ENCODE assay signal across 2 cellular contexts in the genomic region with DNA sequence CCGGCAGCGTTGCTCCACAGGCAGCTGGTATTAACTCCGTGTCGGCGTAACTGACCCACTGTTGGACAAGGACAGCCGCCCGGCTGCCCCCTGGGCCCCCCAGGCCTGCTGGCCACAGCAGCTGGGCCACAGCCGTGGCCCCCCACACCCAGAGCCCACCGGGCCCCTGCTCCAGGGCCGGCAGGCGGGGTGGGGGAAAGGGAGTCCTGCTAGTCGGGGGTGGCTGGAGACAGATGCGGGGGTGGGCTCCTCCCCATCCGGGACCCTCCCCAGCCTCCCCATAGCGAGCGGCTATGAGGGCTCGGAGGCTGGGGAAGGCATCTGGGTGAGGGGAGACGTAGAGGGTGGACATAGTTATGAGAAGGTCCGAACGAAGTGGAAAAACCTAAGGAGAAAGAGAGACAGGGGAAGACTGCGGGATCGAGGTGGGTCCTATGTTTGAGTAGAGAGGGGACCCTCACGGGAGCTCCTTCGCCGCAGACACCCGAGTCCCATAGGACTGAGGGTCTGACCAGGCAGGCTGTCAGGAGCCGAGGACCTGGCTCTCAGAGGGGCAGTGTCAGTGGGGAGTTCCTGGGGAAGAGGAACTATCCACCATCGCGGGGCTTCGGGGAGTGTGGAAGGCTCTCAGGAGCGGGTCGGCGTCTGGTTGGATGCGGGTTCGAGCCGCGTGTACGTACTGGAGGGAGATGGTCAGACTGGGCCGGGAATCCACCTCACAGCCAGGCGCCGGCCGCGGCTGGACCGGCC.
TF ChIP-seq lines count a peak whose summit lies in the region.

No MANE protein-coding gene starts in this region.

TF ChIP-seq in GM23338, 12 proteins besides CTCF, POLR2A, EP300 and RAD21:
- TF ChIP-seq, protein P1, sequence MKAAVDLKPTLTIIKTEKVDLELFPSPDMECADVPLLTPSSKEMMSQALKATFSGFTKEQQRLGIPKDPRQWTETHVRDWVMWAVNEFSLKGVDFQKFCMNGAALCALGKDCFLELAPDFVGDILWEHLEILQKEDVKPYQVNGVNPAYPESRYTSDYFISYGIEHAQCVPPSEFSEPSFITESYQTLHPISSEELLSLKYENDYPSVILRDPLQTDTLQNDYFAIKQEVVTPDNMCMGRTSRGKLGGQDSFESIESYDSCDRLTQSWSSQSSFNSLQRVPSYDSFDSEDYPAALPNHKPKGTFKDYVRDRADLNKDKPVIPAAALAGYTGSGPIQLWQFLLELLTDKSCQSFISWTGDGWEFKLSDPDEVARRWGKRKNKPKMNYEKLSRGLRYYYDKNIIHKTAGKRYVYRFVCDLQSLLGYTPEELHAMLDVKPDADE (IDR thresholded peaks at IDR 0.05), result no peak
- no peak for TF ChIP-seq NANOG (IDR thresholded peaks at IDR 0.05; ENCODE audit: borderline replicate concordance)
- no peak for TF ChIP-seq EZH2 (IDR thresholded peaks at IDR 0.05; ENCODE audit: low read depth, unreplicated experiment)
TF ChIP-seq in GM23338: peak in this region for 0.

TF ChIP-seq in H1, 55 proteins besides CTCF, POLR2A, EP300 and RAD21:
- no peak for TF ChIP-seq YY1 (IDR thresholded peaks at IDR 0.05; ENCODE audit: low read depth, low read length)
- no peak for TF ChIP-seq MAFK (IDR thresholded peaks at IDR 0.05; ENCODE audit: low read depth, low read length)
- TF ChIP-seq TCF12 (IDR thresholded peaks at IDR 0.05; ENCODE audit: low read depth, low read length), result no peak
- TF ChIP-seq SIRT6 (IDR thresholded peaks at IDR 0.05; ENCODE audit: low read length), result no peak
- TF ChIP-seq KDM4A (IDR thresholded peaks at IDR 0.05; ENCODE audit: low read depth, low read length, severe bottlenecking), result no peak
- no peak for TF ChIP-seq BACH1 (IDR thresholded peaks at IDR 0.05; ENCODE audit: low read length)
- TF ChIP-seq, protein P2, sequence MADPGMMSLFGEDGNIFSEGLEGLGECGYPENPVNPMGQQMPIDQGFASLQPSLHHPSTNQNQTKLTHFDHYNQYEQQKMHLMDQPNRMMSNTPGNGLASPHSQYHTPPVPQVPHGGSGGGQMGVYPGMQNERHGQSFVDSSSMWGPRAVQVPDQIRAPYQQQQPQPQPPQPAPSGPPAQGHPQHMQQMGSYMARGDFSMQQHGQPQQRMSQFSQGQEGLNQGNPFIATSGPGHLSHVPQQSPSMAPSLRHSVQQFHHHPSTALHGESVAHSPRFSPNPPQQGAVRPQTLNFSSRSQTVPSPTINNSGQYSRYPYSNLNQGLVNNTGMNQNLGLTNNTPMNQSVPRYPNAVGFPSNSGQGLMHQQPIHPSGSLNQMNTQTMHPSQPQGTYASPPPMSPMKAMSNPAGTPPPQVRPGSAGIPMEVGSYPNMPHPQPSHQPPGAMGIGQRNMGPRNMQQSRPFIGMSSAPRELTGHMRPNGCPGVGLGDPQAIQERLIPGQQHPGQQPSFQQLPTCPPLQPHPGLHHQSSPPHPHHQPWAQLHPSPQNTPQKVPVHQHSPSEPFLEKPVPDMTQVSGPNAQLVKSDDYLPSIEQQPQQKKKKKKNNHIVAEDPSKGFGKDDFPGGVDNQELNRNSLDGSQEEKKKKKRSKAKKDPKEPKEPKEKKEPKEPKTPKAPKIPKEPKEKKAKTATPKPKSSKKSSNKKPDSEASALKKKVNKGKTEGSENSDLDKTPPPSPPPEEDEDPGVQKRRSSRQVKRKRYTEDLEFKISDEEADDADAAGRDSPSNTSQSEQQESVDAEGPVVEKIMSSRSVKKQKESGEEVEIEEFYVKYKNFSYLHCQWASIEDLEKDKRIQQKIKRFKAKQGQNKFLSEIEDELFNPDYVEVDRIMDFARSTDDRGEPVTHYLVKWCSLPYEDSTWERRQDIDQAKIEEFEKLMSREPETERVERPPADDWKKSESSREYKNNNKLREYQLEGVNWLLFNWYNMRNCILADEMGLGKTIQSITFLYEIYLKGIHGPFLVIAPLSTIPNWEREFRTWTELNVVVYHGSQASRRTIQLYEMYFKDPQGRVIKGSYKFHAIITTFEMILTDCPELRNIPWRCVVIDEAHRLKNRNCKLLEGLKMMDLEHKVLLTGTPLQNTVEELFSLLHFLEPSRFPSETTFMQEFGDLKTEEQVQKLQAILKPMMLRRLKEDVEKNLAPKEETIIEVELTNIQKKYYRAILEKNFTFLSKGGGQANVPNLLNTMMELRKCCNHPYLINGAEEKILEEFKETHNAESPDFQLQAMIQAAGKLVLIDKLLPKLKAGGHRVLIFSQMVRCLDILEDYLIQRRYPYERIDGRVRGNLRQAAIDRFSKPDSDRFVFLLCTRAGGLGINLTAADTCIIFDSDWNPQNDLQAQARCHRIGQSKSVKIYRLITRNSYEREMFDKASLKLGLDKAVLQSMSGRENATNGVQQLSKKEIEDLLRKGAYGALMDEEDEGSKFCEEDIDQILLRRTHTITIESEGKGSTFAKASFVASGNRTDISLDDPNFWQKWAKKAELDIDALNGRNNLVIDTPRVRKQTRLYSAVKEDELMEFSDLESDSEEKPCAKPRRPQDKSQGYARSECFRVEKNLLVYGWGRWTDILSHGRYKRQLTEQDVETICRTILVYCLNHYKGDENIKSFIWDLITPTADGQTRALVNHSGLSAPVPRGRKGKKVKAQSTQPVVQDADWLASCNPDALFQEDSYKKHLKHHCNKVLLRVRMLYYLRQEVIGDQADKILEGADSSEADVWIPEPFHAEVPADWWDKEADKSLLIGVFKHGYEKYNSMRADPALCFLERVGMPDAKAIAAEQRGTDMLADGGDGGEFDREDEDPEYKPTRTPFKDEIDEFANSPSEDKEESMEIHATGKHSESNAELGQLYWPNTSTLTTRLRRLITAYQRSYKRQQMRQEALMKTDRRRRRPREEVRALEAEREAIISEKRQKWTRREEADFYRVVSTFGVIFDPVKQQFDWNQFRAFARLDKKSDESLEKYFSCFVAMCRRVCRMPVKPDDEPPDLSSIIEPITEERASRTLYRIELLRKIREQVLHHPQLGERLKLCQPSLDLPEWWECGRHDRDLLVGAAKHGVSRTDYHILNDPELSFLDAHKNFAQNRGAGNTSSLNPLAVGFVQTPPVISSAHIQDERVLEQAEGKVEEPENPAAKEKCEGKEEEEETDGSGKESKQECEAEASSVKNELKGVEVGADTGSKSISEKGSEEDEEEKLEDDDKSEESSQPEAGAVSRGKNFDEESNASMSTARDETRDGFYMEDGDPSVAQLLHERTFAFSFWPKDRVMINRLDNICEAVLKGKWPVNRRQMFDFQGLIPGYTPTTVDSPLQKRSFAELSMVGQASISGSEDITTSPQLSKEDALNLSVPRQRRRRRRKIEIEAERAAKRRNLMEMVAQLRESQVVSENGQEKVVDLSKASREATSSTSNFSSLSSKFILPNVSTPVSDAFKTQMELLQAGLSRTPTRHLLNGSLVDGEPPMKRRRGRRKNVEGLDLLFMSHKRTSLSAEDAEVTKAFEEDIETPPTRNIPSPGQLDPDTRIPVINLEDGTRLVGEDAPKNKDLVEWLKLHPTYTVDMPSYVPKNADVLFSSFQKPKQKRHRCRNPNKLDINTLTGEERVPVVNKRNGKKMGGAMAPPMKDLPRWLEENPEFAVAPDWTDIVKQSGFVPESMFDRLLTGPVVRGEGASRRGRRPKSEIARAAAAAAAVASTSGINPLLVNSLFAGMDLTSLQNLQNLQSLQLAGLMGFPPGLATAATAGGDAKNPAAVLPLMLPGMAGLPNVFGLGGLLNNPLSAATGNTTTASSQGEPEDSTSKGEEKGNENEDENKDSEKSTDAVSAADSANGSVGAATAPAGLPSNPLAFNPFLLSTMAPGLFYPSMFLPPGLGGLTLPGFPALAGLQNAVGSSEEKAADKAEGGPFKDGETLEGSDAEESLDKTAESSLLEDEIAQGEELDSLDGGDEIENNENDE (IDR thresholded peaks at IDR 0.05; ENCODE audit: insufficient replicate concordance, low read length), result no peak
- TF ChIP-seq SAP30 (IDR thresholded peaks at IDR 0.05; ENCODE audit: insufficient read depth, insufficient replicate concordance, low read length), result peak; percentile 83
- TF ChIP-seq RFX5 (IDR thresholded peaks at IDR 0.05; ENCODE audit: borderline replicate concordance, low read depth, low read length), result no peak
- TF ChIP-seq TAF1 (IDR thresholded peaks at IDR 0.05; ENCODE audit: low read depth, low read length), result no peak
- TF ChIP-seq SUZ12 (IDR thresholded peaks at IDR 0.05; ENCODE audit: low read length), result no peak
- TF ChIP-seq SIN3A (conservative IDR thresholded peaks at IDR 0.05 in 1 of 2, IDR thresholded peaks at IDR 0.05 in 1 of 2; ENCODE audit: low read depth in 1 of 2, low read length in 2 of 2), result no peak
- TF ChIP-seq, protein P3, sequence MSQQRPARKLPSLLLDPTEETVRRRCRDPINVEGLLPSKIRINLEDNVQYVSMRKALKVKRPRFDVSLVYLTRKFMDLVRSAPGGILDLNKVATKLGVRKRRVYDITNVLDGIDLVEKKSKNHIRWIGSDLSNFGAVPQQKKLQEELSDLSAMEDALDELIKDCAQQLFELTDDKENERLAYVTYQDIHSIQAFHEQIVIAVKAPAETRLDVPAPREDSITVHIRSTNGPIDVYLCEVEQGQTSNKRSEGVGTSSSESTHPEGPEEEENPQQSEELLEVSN (IDR thresholded peaks at IDR 0.05), result no peak; the same call in 1 of the 2 replicates
- no peak for TF ChIP-seq SP1 (IDR thresholded peaks at IDR 0.05; ENCODE audit: low read depth, low read length)
- TF ChIP-seq CHD2 (IDR thresholded peaks at IDR 0.05; ENCODE audit: low read length), result no peak
- no peak for TF ChIP-seq CREB1 (IDR thresholded peaks at IDR 0.05)
- TF ChIP-seq GABPA (IDR thresholded peaks at IDR 0.05; ENCODE audit: borderline replicate concordance, insufficient read depth, low read length), result no peak
- peak; percentile 29; the same call in 1 of the 2 replicates for TF ChIP-seq EGR1 (IDR thresholded peaks at IDR 0.05; ENCODE audit: borderline replicate concordance, low read depth, low read length)
- TF ChIP-seq POU5F1 (IDR thresholded peaks at IDR 0.05; ENCODE audit: low read depth, low read length), result no peak
- no peak for TF ChIP-seq NRF1 (IDR thresholded peaks at IDR 0.05; ENCODE audit: low read depth, low read length)
- no peak for TF ChIP-seq CBX8 (IDR thresholded peaks at IDR 0.05; ENCODE audit: borderline replicate concordance, low read depth, low read length)
- no peak for TF ChIP-seq BCL11A (IDR thresholded peaks at IDR 0.05; ENCODE audit: low read depth in 2 of 2, low read length in 2 of 2)
- TF ChIP-seq RBBP5 (IDR thresholded peaks at IDR 0.05; ENCODE audit: borderline replicate concordance, low read depth, low read length), result no peak
- TF ChIP-seq, protein P4, sequence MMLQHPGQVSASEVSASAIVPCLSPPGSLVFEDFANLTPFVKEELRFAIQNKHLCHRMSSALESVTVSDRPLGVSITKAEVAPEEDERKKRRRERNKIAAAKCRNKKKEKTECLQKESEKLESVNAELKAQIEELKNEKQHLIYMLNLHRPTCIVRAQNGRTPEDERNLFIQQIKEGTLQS (IDR thresholded peaks at IDR 0.05; ENCODE audit: insufficient read depth, low read depth, low read length), result no peak
- TF ChIP-seq ASH2L (IDR thresholded peaks at IDR 0.05; ENCODE audit: low read length), result peak; percentile 64
- TF ChIP-seq SP4 (IDR thresholded peaks at IDR 0.05; ENCODE audit: low read length), result no peak
- TF ChIP-seq PHF8 (conservative IDR thresholded peaks at IDR 0.05; ENCODE audit: low read depth, low read length), result peak; percentile 72
- TF ChIP-seq POLR2AphosphoS5 (IDR thresholded peaks at IDR 0.05; ENCODE audit: low read depth, low read length), result no peak
